Comparison of ENCODE assay signal across 9 cellular contexts in genomic region chr19:10430505-10431253, GRCh38. TPM values are rescaled to one million over a fixed set of nuclear protein-coding genes. Genes with fewer than 3 reads are reported as not detected.
DNase-seq lines count a peak whose midpoint lies in the region; ATAC-seq and TF ChIP-seq lines count a peak whose summit lies in the region.
"Had no signal": no experiment of that assay in that cellular context is flagged by ENCODE, and none has a peak within 500 bp of the region (broad histone marks: within the 10 kb centered on the region; RNA-seq: fewer than 3 reads in every experiment).

No MANE protein-coding gene starts in this region.

- H3K4me3 Mint-ChIP-seq in activated T-cell treated with anti-CD3 and anti-CD28 coated beads, Interleukin-2, amount 50 U/mL, for 4 hours, result peak overlapping the region; percentile 82
- H3K4me3 Mint-ChIP-seq in T-helper 17 cell, result peak overlapping the region; percentile 92
- H3K4me3 Mint-ChIP-seq in glutamatergic neuron (ENCODE audit: unreplicated experiment), result peak overlapping the region; percentile 34

- intact Hi-C loops in psoas muscle (cut with DNase I), result no loop called here

- no peaks in the 10 kb centered on the region for H3K36me3 Mint-ChIP-seq in activated T-cell treated with anti-CD3 and anti-CD28 coated beads, Interleukin-2, amount 50 U/mL, for 4 hours (ENCODE audit: insufficient read depth)
- H3K36me3 Mint-ChIP-seq in T-helper 17 cell (ENCODE audit: low read depth) (peaks cover 2% of the 10 kb centered on the region), glutamatergic neuron (ENCODE audit: unreplicated experiment) (no peaks in the 10 kb centered on the region)

- H3K27ac Mint-ChIP-seq in T-helper 17 cell, result peak overlapping the region; percentile 91
- H3K27ac Mint-ChIP-seq in glutamatergic neuron (ENCODE audit: unreplicated experiment), result no peak overlapping the region

- no peaks in the 10 kb centered on the region for H3K27me3 ChIP-seq in psoas muscle (ENCODE audit: insufficient read depth in 3 of 3, low read length in 2 of 3)
- H3K27me3 ChIP-seq: adrenal gland had no signal

- no peaks in the 10 kb centered on the region for H3K9me3 Mint-ChIP-seq in activated T-cell treated with anti-CD3 and anti-CD28 coated beads, Interleukin-2, amount 50 U/mL, for 4 hours
- peaks cover 7% of the 10 kb centered on the region for H3K9me3 Mint-ChIP-seq in glutamatergic neuron (ENCODE audit: unreplicated experiment)

- peaks cover 58% of the 10 kb centered on the region for H3K4me1 Mint-ChIP-seq in activated T-cell treated with anti-CD3 and anti-CD28 coated beads, Interleukin-2, amount 50 U/mL, for 4 hours (ENCODE audit: low read depth)
- peaks cover 45% of the 10 kb centered on the region for H3K4me1 Mint-ChIP-seq in T-helper 17 cell
- no peaks in the 10 kb centered on the region for H3K4me1 Mint-ChIP-seq in glutamatergic neuron (ENCODE audit: low read depth, unreplicated experiment)

- peak overlapping the region; percentile 77 for H3K4me3 ChIP-seq in psoas muscle

- no peak for ATAC-seq in activated T-cell treated with anti-CD3 and anti-CD28 coated beads, Interleukin-2, amount 50 U/mL, for 4 hours
- ATAC-seq in T-helper 17 cell, result no peak
- ATAC-seq in psoas muscle, result peak in 2 of 4 donors; percentile 13 to 26

- no peaks in the 10 kb centered on the region for H3K36me3 ChIP-seq in psoas muscle (ENCODE audit: insufficient read depth in 1 of 2, low read depth in 1 of 2)
- H3K36me3 ChIP-seq: adrenal gland had no signal

- H3K9me3 ChIP-seq in T-helper 17 cell (ENCODE audit: control insufficient read depth, low read length, poor library complexity, severe bottlenecking), result no peaks in the 10 kb centered on the region
- H3K9me3 ChIP-seq in psoas muscle, result no peaks in the 10 kb centered on the region
- H3K9me3 ChIP-seq: adrenal gland had no signal

- TF ChIP-seq CTCF in glutamatergic neuron (IDR thresholded peaks at IDR 0.05; ENCODE audit: partially characterized antibody, unreplicated experiment) (no peak), psoas muscle (IDR thresholded peaks at IDR 0.05) (no peak)

- peaks cover 27% of the 10 kb centered on the region for H3K27me3 Mint-ChIP-seq in activated T-cell treated with anti-CD3 and anti-CD28 coated beads, Interleukin-2, amount 50 U/mL, for 4 hours (ENCODE audit: low read depth)
- H3K27me3 Mint-ChIP-seq in T-helper 17 cell (peaks cover 7% of the 10 kb centered on the region), glutamatergic neuron (ENCODE audit: unreplicated experiment) (peaks cover 27% of the 10 kb centered on the region)

- H3K27ac ChIP-seq in psoas muscle, result peak overlapping the region; percentile 66

- no peak for DNase-seq in activated T-cell treated with anti-CD3 and anti-CD28 coated beads, Interleukin-2, amount 50 U/mL, for 4 hours
- no peak for DNase-seq in activated T-cell treated with anti-CD3 and anti-CD28 coated beads, Interleukin-2, amount 50 U/mL, for 1 hour
- DNase-seq in T-helper 17 cell (no peak), glutamatergic neuron (no peak), psoas muscle (peak; percentile 79 to 81), G401 (ENCODE audit: low spot score) (no peak), NCI-H1417 (lab: John Stamatoyannopoulos, UW) (no peak), SW 1271 (lab: John Stamatoyannopoulos, UW) (no peak)

- H3K4me1 ChIP-seq in psoas muscle, result peaks cover 6% of the 10 kb centered on the region

- WGBS in psoas muscle, 3 donors, result 4 to 10% (median 5%) methylated on average over 34 to 75 of the region's 75 CpGs

- in situ Hi-C loops in G401 (cut with HindIII; ENCODE audit: low sequenced_read_pairs), result no loop called here

RNA-seq across cellular contexts. Expression of gene PDE4A, which starts 10.3 kb away (rescaled TPM):
- total RNA-seq in activated T-cell treated with anti-CD3 and anti-CD28 coated beads, Interleukin-2, amount 50 U/mL, for 4 hours, result 1 to 10 TPM; 4.0 to 4.8 (median 4.2) TPM
- total RNA-seq in T-helper 17 cell (1 to 10 TPM; 5.7 to 9.5 TPM), glutamatergic neuron (ENCODE audit: unreplicated experiment) (5.7 TPM), psoas muscle (10 to 100 TPM in 3 of 4 donors, 1 to 10 TPM in 1; 7.9 to 29.0 (median 16.8) TPM)
- 10 to 100 TPM in 2 of 3 donors, 1 to 10 TPM in 1; 4.1 to 15.1 (median 11.5) TPM for polyA plus RNA-seq in psoas muscle
- 7.6 and 10.7 TPM in 2 replicates for total RNA-seq in G401 (2014; rRNA removed; shearing (Covaris generic))

RNA-seq across cellular contexts. Expression of gene CDC37, which starts 27.3 kb away (rescaled TPM):
- 100 to 1,000 TPM; 298 to 311 (median 303) TPM for total RNA-seq in activated T-cell treated with anti-CD3 and anti-CD28 coated beads, Interleukin-2, amount 50 U/mL, for 4 hours
- total RNA-seq in T-helper 17 cell (100 to 1,000 TPM; 198 to 207 TPM), glutamatergic neuron (ENCODE audit: unreplicated experiment) (128 TPM), psoas muscle (100 to 1,000 TPM; 165 to 182 (median 171) TPM)
- polyA plus RNA-seq in psoas muscle, result 100 to 1,000 TPM; 208 to 268 (median 234) TPM
- 298 and 319 TPM in 2 replicates for total RNA-seq in G401 (2014; rRNA removed; shearing (Covaris generic))

RNA-seq across cellular contexts. Expression of gene TYK2, which starts 50.3 kb away (rescaled TPM):
- 100 to 1,000 TPM; 196 to 226 (median 206) TPM for total RNA-seq in activated T-cell treated with anti-CD3 and anti-CD28 coated beads, Interleukin-2, amount 50 U/mL, for 4 hours
- total RNA-seq in T-helper 17 cell (100 to 1,000 TPM; 241 to 267 TPM), glutamatergic neuron (ENCODE audit: unreplicated experiment) (90.4 TPM), psoas muscle (10 to 100 TPM; 37.1 to 57.6 (median 40.4) TPM)
- 10 to 100 TPM; 40.7 to 58.8 (median 41.7) TPM for polyA plus RNA-seq in psoas muscle
- total RNA-seq in G401 (2014; rRNA removed; shearing (Covaris generic)), result 82.0 and 134 TPM in 2 replicates

Comparison
In these comparisons a context has a peak if more than half of its experiments do, and no peak if none do; other contexts are left out.
1. DNase-seq: peak in psoas muscle (2 of 2); none in activated T-cell treated with anti-CD3 and anti-CD28 coated beads, Interleukin-2, amount 50 U/mL, for 4 hours (single experiment), activated T-cell treated with anti-CD3 and anti-CD28 coated beads, Interleukin-2, amount 50 U/mL, for 1 hour (single experiment), T-helper 17 cell (0 of 3), glutamatergic neuron (single experiment), G401 (single experiment), NCI-H1417 (0 of 3) and SW 1271 (0 of 2).
2. H3K4me3 Mint-ChIP-seq: peak in every context shown above with its lines; median percentile 92 in T-helper 17 cell; 82 in activated T-cell treated with anti-CD3 and anti-CD28 coated beads, Interleukin-2, amount 50 U/mL, for 4 hours; 34 in glutamatergic neuron.